16 cellular contexts compared by ENCODE assay signal in genomic region chr14:91218041-91218440, GRCh38. TPM values are rescaled to one million over a fixed set of nuclear protein-coding genes. Genes with fewer than 3 reads are reported as not detected.
A peak's percentile ranks its signal among the peaks of the same experiment; 100 is the strongest.
DNase-seq lines count a peak whose midpoint lies in the region; TF ChIP-seq lines count a peak whose summit lies in the region.
"Had no signal": no experiment of that assay in that cellular context is flagged by ENCODE, and none has a peak within 500 bp of the region (broad histone marks: within the 10 kb centered on the region; RNA-seq: fewer than 3 reads in every experiment).

No MANE protein-coding gene starts in this region.

- H2AFZ ChIP-seq in neural progenitor cell (replicated peaks) = no peak overlapping the region

- H3K9me3 ChIP-seq in BLaER1 = no peaks in the 10 kb centered on the region
- no peaks in the 10 kb centered on the region for H3K9me3 ChIP-seq in neural progenitor cell (ENCODE audit: low read depth)

- H3K27me3 Mint-ChIP-seq in neural progenitor cell (ENCODE audit: insufficient read depth, low read depth) = peaks cover 7% of the 10 kb centered on the region
- H3K27me3 Mint-ChIP-seq: B cell; CD8-positive, alpha-beta memory T cell had no signal

- H3K9ac ChIP-seq in BLaER1 (peak overlapping the region; percentile 39; the same call in 1 of the 2 replicates), neural progenitor cell (no peak overlapping the region)
- H3K9ac ChIP-seq: KMS-11 had no signal

- H3K4me1 ChIP-seq in BLaER1 (peaks cover 24% of the 10 kb centered on the region), neural progenitor cell (no peaks in the 10 kb centered on the region)

- peaks cover 19% of the 10 kb centered on the region for H3K36me3 Mint-ChIP-seq in neural progenitor cell

- peaks cover 5% of the 10 kb centered on the region for H3K4me1 Mint-ChIP-seq in neural progenitor cell
- H3K4me1 Mint-ChIP-seq: B cell had no signal

- H3K27ac ChIP-seq in BLaER1 (peak overlapping the region; percentile 48), neural progenitor cell (no peak overlapping the region)
- H3K27ac ChIP-seq: KMS-11 had no signal

- peak; percentile 7 for DNase-seq in D341Med (ENCODE audit: low spot score)
- peak; percentile 73 to 75 for DNase-seq in dermis microvascular lymphatic vessel endothelial cell (ENCODE audit: low read depth in 2 of 2)
- no peak for DNase-seq in neural progenitor cell (ENCODE audit: low spot score)
- no peak for DNase-seq in stimulated activated CD4-positive, alpha-beta T cell treated with anti-CD3 and anti-CD28 coated beads, Interleukin-15, amount 100 ng/mL, for 24 hours
- DNase-seq in ureter (ENCODE audit: low spot score) = no peak
- no peak for DNase-seq in HCEC 1CT
- DNase-seq: CD8-positive, alpha-beta memory T cell; GF-D8; GOT3; NCI-H1092; NCI-H1694; NCI-H345; NCI-H69 had no signal

- H3K79me2 ChIP-seq in neural progenitor cell (ENCODE audit: low read depth) = no peaks in the 10 kb centered on the region

- H3F3A ChIP-seq in neural progenitor cell (ENCODE audit: low read depth) = no peaks in the 10 kb centered on the region

- H3K27me3 ChIP-seq in BLaER1 (no peaks in the 10 kb centered on the region), neural progenitor cell (no peaks in the 10 kb centered on the region)

- H4K20me1 ChIP-seq in BLaER1 (no peaks in the 10 kb centered on the region), neural progenitor cell (ENCODE audit: low read depth) (no peaks in the 10 kb centered on the region)

- H3K9me3 Mint-ChIP-seq in neural progenitor cell = no peaks in the 10 kb centered on the region
- H3K9me3 Mint-ChIP-seq: CD8-positive, alpha-beta memory T cell had no signal

- H3K27ac Mint-ChIP-seq in neural progenitor cell = peak overlapping the region; percentile 6
- H3K27ac Mint-ChIP-seq: B cell had no signal

- H3K36me3 ChIP-seq in BLaER1 (peaks cover 86% of the 10 kb centered on the region), neural progenitor cell (no peaks in the 10 kb centered on the region)

- no peak for TF ChIP-seq CTCF in neural progenitor cell (IDR thresholded peaks at IDR 0.05)

- H3K4me2 ChIP-seq in BLaER1 = peak overlapping the region; percentile 49
- H3K4me2 ChIP-seq in neural progenitor cell = no peak overlapping the region
- H3K4me2 ChIP-seq: KMS-11 had no signal

- H3K4me3 ChIP-seq in BLaER1 (no peak overlapping the region), neural progenitor cell (no peak overlapping the region)

- no peak overlapping the region for H3K4me3 Mint-ChIP-seq in neural progenitor cell
- H3K4me3 Mint-ChIP-seq: B cell; CD8-positive, alpha-beta memory T cell had no signal

RNA-seq across cellular contexts. Expression of gene GPR68, which starts 26.5 kb away (rescaled TPM):
- 0.63 and 0.90 TPM in 2 replicates for total RNA-seq in dermis microvascular lymphatic vessel endothelial cell
- total RNA-seq in neural progenitor cell (ENCODE audit: low replicate concordance) = 0.84 TPM in 1 of 2 replicates, not detected in the other
- total RNA-seq in ureter = 3.0 TPM

Comparison
In these comparisons a context has a peak if more than half of its experiments do, and no peak if none do; other contexts are left out.
1. DNase-seq: peak in D341Med (single experiment) and dermis microvascular lymphatic vessel endothelial cell (2 of 2); none in neural progenitor cell (single experiment), stimulated activated CD4-positive, alpha-beta T cell treated with anti-CD3 and anti-CD28 coated beads, Interleukin-15, amount 100 ng/mL, for 24 hours (single experiment), ureter (single experiment) and HCEC 1CT (single experiment).